ENCODE assay signal across 8 cellular contexts in genomic region chr10:100997364-100998182, GRCh38. TPM values are rescaled to one million over a fixed set of nuclear protein-coding genes. Genes with fewer than 3 reads are reported as not detected.
DNase-seq lines count a peak whose midpoint lies in the region; ATAC-seq and TF ChIP-seq lines count a peak whose summit lies in the region.

No MANE protein-coding gene starts in this region.

- H2BK5ac ChIP-seq in H9 (ENCODE audit: insufficient read length, low read length), result no peak overlapping the region

- H3K14ac ChIP-seq in H9 (ENCODE audit: insufficient read depth, low read length), result peak overlapping the region; percentile 58; the same call in 1 of the 2 replicates

- H4K20me1 ChIP-seq in H9 (ENCODE audit: control insufficient read depth, insufficient read depth, insufficient read length), result no peaks in the 10 kb centered on the region

- WGBS in H9 (ENCODE audit: extremely low coverage, insufficient read length, low lambda C conversion rate), result no CpG with 5 or more reads among the region's 66 CpGs

- H2AFZ ChIP-seq in H9 (ENCODE audit: low read length), result no peak overlapping the region

- H3K4me1 ChIP-seq in H9 (ENCODE audit: insufficient read depth, low read length), result peaks cover 2% of the 10 kb centered on the region; the same call in 1 of the 2 replicates

- H3K18ac ChIP-seq in H9 (ENCODE audit: insufficient read length, low read depth, low read length), result peak overlapping the region; percentile 39

- H3K79me2 ChIP-seq in H9 (ENCODE audit: insufficient read depth, low read length), result no peaks in the 10 kb centered on the region; the same call in 1 of the 2 replicates

- peaks cover 35 to 39% of the 10 kb centered on the region in 2 experiments for H3K4me1 Mint-ChIP-seq in H9
- peaks cover 33% of the 10 kb centered on the region for H3K4me1 Mint-ChIP-seq in chondrocyte (ENCODE audit: low read depth)

- H3T11ph ChIP-seq in H9 (ENCODE audit: low read length), result no peak overlapping the region

- H3K9ac ChIP-seq in H9 (ENCODE audit: extremely low read depth, insufficient read length, low read length), result peak overlapping the region; percentile 11

- H2BK20ac ChIP-seq in H9 (ENCODE audit: low read depth, low read length, poor library complexity, severe bottlenecking), result no peak overlapping the region

- intact Hi-C loops in left colon (cut with DNase I, micrococcal nuclease), result no loop called here

- H3K27ac ChIP-seq in H9 (ENCODE audit: insufficient read length, low read depth, low read length), result no peak overlapping the region

- H3K4ac ChIP-seq in H9 (ENCODE audit: low read depth, low read length), result no peak overlapping the region

- H4K8ac ChIP-seq in H9 (replicated peaks; ENCODE audit: insufficient read length, low read depth, low read length), result no peak overlapping the region

- H2AK5ac ChIP-seq in H9 (ENCODE audit: insufficient read length, low read length), result no peak overlapping the region

- H2BK120ac ChIP-seq in H9 (ENCODE audit: low read depth, low read length, poor library complexity, severe bottlenecking), result no peak overlapping the region

- H3K23ac ChIP-seq in H9 (ENCODE audit: insufficient read length, low read depth, low read length), result no peak overlapping the region

- H2BK12ac ChIP-seq in H9 (ENCODE audit: insufficient read length, low read depth, low read length), result no peak overlapping the region

- peak; percentile 97 for TF ChIP-seq CTCF in H9 (conservative IDR thresholded peaks at IDR 0.05)
- TF ChIP-seq CTCF in chondrocyte (IDR thresholded peaks at IDR 0.05), result peak; percentile 100

- peak overlapping the region; percentile 72 to 84 for H3K4me3 Mint-ChIP-seq in H9
- H3K4me3 Mint-ChIP-seq in chondrocyte (ENCODE audit: unreplicated experiment), result peak overlapping the region; percentile 71

- no peak overlapping the region for H4K91ac ChIP-seq in H9 (ENCODE audit: insufficient read length, low read depth, low read length)

- no peaks in the 10 kb centered on the region for H3K27me3 ChIP-seq in H9 (ENCODE audit: insufficient read depth, low read length)

- DNase-seq in EL, result peak; percentile 84
- DNase-seq in H9, result peak; percentile 94
- peak; percentile 30 for DNase-seq in NCI-H2171 (lab: John Stamatoyannopoulos, UW)
- peak; percentile 52 to 55 for DNase-seq in activated CD4-positive, alpha-beta T cell treated with anti-CD3 and anti-CD28 coated beads for 24 hours (ENCODE audit: low read depth in 2 of 2)
- DNase-seq in chondrocyte (ENCODE audit: low spot score), result peak; percentile 95
- DNase-seq in left colon, result peak; percentile 85 to 87
- DNase-seq in stimulated activated CD4-positive, alpha-beta T cell treated with anti-CD3 and anti-CD28 coated beads, Interleukin-1b, Interleukin-23, amount 100 ng/mL, for 4 hours (ENCODE audit: low read depth in 2 of 2), result peak; percentile 55 to 66
- no peak for DNase-seq in NCI-H524 treated with DMSO at 0.1 percent for 48 hours (lab: John Stamatoyannopoulos, UW)

- no peaks in the 10 kb centered on the region for H3K79me1 ChIP-seq in H9 (ENCODE audit: insufficient read depth, low read depth, low read length, poor library complexity, severe bottlenecking)

- H4K5ac ChIP-seq in H9 (ENCODE audit: insufficient read length, low read depth, low read length), result no peak overlapping the region

- H2BK15ac ChIP-seq in H9 (ENCODE audit: low read depth, low read length), result no peak overlapping the region

- H3K56ac ChIP-seq in H9 (ENCODE audit: insufficient read length, low read depth, low read length), result no peak overlapping the region

- peaks cover 18 to 28% (median 22%) of the 10 kb centered on the region in 3 experiments for H3K36me3 Mint-ChIP-seq in H9 (ENCODE audit: insufficient read depth in 1 of 3, low read depth in 3 of 3)
- H3K36me3 Mint-ChIP-seq in chondrocyte (ENCODE audit: low read depth), result no peaks in the 10 kb centered on the region

- H3K9me3 ChIP-seq in H9 (ENCODE audit: control insufficient read depth, low read depth, low read length), result no peaks in the 10 kb centered on the region

- H3K4me2 ChIP-seq in H9 (ENCODE audit: insufficient read depth, insufficient read length, low read length), result peak overlapping the region; percentile 98

- ATAC-seq in left colon, result peak; percentile 63

- H3K9me3 Mint-ChIP-seq in H9 (no peaks in the 10 kb centered on the region; a peak in 2 of 5 replicates), chondrocyte (ENCODE audit: low read depth) (no peaks in the 10 kb centered on the region)

- H3K27me3 Mint-ChIP-seq in H9 (ENCODE audit: low read depth) (no peaks in the 10 kb centered on the region), chondrocyte (ENCODE audit: low read depth) (no peaks in the 10 kb centered on the region)

- peak overlapping the region; percentile 90 to 92 (median 90); a peak in 6 of 7 replicates for H3K27ac Mint-ChIP-seq in H9
- H3K27ac Mint-ChIP-seq in chondrocyte (ENCODE audit: unreplicated experiment), result peak overlapping the region; percentile 94

- peaks cover 33% of the 10 kb centered on the region for H3K23me2 ChIP-seq in H9 (ENCODE audit: insufficient read length, low read depth, low read length, poor library complexity, severe bottlenecking)

RNA-seq across cellular contexts. Expression of gene LZTS2, which starts 2.0 kb away (rescaled TPM):
- total RNA-seq in H9 (2021), result 69.1 and 71.3 TPM in 2 replicates
- 58.9 to 80.7 TPM (median 79.4 TPM) in 3 replicates for total RNA-seq in chondrocyte
- total RNA-seq in left colon, result 10 to 100 TPM; 28.7 to 33.9 TPM

RNA-seq across cellular contexts. Expression of gene TWNK, which starts 10.2 kb away (rescaled TPM):
- 38.7 and 41.7 TPM in 2 replicates for total RNA-seq in H9 (2021)
- total RNA-seq in chondrocyte, result 4.8 to 6.6 TPM (median 5.4 TPM) in 3 replicates
- 1 to 10 TPM; 3.7 to 5.8 TPM for total RNA-seq in left colon

RNA-seq across cellular contexts. Expression of gene MRPL43, which starts 10.3 kb away (rescaled TPM):
- total RNA-seq in H9 (2021), result 70.3 and 71.0 TPM in 2 replicates
- total RNA-seq in chondrocyte, result 54.0 to 74.1 TPM (median 57.3 TPM) in 3 replicates
- 10 to 100 TPM; 66.9 to 69.3 TPM for total RNA-seq in left colon

RNA-seq across cellular contexts. Expression of gene SEMA4G, which starts 28.3 kb away (rescaled TPM):
- 8.1 and 8.5 TPM in 2 replicates for total RNA-seq in H9 (2021)
- 4.8 to 8.0 TPM (median 7.9 TPM) in 3 replicates for total RNA-seq in chondrocyte
- 100 to 1,000 TPM; 108 to 170 TPM for total RNA-seq in left colon

RNA-seq across cellular contexts. Expression of gene PDZD7, which starts 33.4 kb away (rescaled TPM):
- 1.7 and 2.0 TPM in 2 replicates for total RNA-seq in H9 (2021)
- total RNA-seq in chondrocyte, result 1.4 to 1.8 TPM (median 1.7 TPM) in 3 replicates
- total RNA-seq in left colon, result under 1 TPM; 0.21 to 0.78 TPM
